In genomic region chr7:76983333-76983732, GRCh38 we compare ENCODE assay signal across 6 cellular contexts. TPM values are rescaled to one million over a fixed set of nuclear protein-coding genes. Genes with fewer than 3 reads are reported as not detected.
"Had no signal": no experiment of that assay in that cellular context is flagged by ENCODE, and none has a peak within 500 bp of the region (broad histone marks: within the 10 kb centered on the region; RNA-seq: fewer than 3 reads in every experiment).

No MANE protein-coding gene starts in this region.

RNA-seq across cellular contexts. Expression of gene SPDYE17, which starts 48.8 kb away (rescaled TPM):
- total RNA-seq: HepG2, HT-29, HT1080, IMR-90, K562 had no signal
- polyA plus RNA-seq: HepG2, IgD-negative memory B cell, IMR-90, K562 had no signal
